ENCODE assay signal across 29 cellular contexts in genomic region chr17:55059724-55060123, GRCh38.
"Had no signal": no experiment of that assay in that cellular context is flagged by ENCODE, and none has a peak within 500 bp of the region (broad histone marks: within the 10 kb centered on the region; RNA-seq: fewer than 3 reads in every experiment).

No MANE protein-coding gene starts in this region.

- DNase-seq: naive thymus-derived CD4-positive, alpha-beta T cell; natural killer cell; occipital lobe; ovary; posterior cingulate gyrus; psoas muscle; right cardiac atrium; stimulated activated CD4-positive, alpha-beta T cell treated with anti-CD3 and anti-CD28 coated beads, Interleukin-15, amount 100 ng/mL, for 24 hours; stimulated activated CD4-positive, alpha-beta T cell treated with anti-CD3 and anti-CD28 coated beads, Interleukin-2, amount 100 ng/mL, for 24 hours; stimulated activated CD4-positive, alpha-beta T cell treated with anti-CD3 and anti-CD28 coated beads, Interleukin-2, amount 100 ng/mL, for 48 hours; stimulated activated CD4-positive, alpha-beta T cell treated with anti-CD3 and anti-CD28 coated beads, Interleukin-4, amount 100 ng/mL, for 24 hours; stimulated activated naive B cell treated with anti-CD40 and anti-IgM and Interleukin-4, amounts not matched to agents 10 μg/mL and 1 μg/mL and 100 μg/mL, for 72 hours; stimulated activated naive CD4-positive, alpha-beta T cell treated with Interleukin-2 at 50 U/mL for 16 hours; stomach; thyroid gland; trophoblast cell; upper lobe of left lung had no signal

- H3K4me1 ChIP-seq: neural progenitor cell, parathyroid adenoma, psoas muscle, tibial nerve, upper lobe of left lung, vagina had no signal

- H3K27me3 Mint-ChIP-seq: progenitor cell of endocrine pancreas; stimulated activated naive B cell treated with anti-CD40 and anti-IgM and Interleukin-4, amounts not matched to agents 10 μg/mL and 1 μg/mL and 100 μg/mL, for 72 hours; stimulated activated naive CD8-positive, alpha-beta T cell treated with anti-CD3 and anti-CD28 coated beads, Interleukin-15, Interleukin-2, amounts not matched to agents 100 ng/mL and 50 ng/mL, for 24 hours had no signal

- H3K9ac ChIP-seq: neural progenitor cell, parathyroid adenoma had no signal

- H3K4me3 Mint-ChIP-seq: naive thymus-derived CD4-positive, alpha-beta T cell; natural killer cell; nephron; neural progenitor cell; stimulated activated effector memory CD8-positive, alpha-beta T cell treated with anti-CD3 and anti-CD28 coated beads, Interleukin-12 subunit alpha, Interleukin-12 subunit beta, amount 100 ng/mL, for 72 hours; stimulated activated naive B cell treated with anti-CD40 and anti-IgM and Interleukin-4, amounts not matched to agents 10 μg/mL and 1 μg/mL and 100 μg/mL, for 72 hours; stimulated activated naive CD8-positive, alpha-beta T cell treated with anti-CD3 and anti-CD28 coated beads, Interleukin-15, Interleukin-2, amounts not matched to agents 100 ng/mL and 50 ng/mL, for 24 hours had no signal

- FAIRE-seq: urothelium cell line had no signal

- H3K27ac ChIP-seq: neural progenitor cell, ovary, parathyroid adenoma, psoas muscle, stomach, thoracic aorta, tibial nerve, upper lobe of left lung, vagina had no signal

- H3K36me3 ChIP-seq: neural progenitor cell, ovary, stomach, thoracic aorta, thyroid gland, tibial nerve, upper lobe of left lung, vagina had no signal

- H3K4me3 ChIP-seq: neural progenitor cell, ovary, psoas muscle, skin epidermis, stomach, thoracic aorta, thyroid gland, tibial nerve, upper lobe of left lung, vagina had no signal

- H2AFZ ChIP-seq: neural progenitor cell, parathyroid adenoma had no signal

- H3K4me1 Mint-ChIP-seq: natural killer cell; nephron; stimulated activated effector memory CD8-positive, alpha-beta T cell treated with anti-CD3 and anti-CD28 coated beads, Interleukin-12 subunit alpha, Interleukin-12 subunit beta, amount 100 ng/mL, for 72 hours; stimulated activated naive B cell treated with anti-CD40 and anti-IgM and Interleukin-4, amounts not matched to agents 10 μg/mL and 1 μg/mL and 100 μg/mL, for 72 hours had no signal

- H3K36me3 Mint-ChIP-seq: natural killer cell; neural progenitor cell; stimulated activated effector memory CD8-positive, alpha-beta T cell treated with anti-CD3 and anti-CD28 coated beads, Interleukin-12 subunit alpha, Interleukin-12 subunit beta, amount 100 ng/mL, for 72 hours had no signal

- H3K79me2 ChIP-seq: parathyroid adenoma had no signal

- H3K27me3 ChIP-seq: neural progenitor cell, ovary, stomach, thyroid gland, tibial nerve, upper lobe of left lung, vagina had no signal

- ATAC-seq: naive thymus-derived CD4-positive, alpha-beta T cell; natural killer cell; psoas muscle; right cardiac atrium; sciatic nerve; stimulated activated effector memory CD8-positive, alpha-beta T cell treated with anti-CD3 and anti-CD28 coated beads, Interleukin-12 subunit alpha, Interleukin-12 subunit beta, amount 100 ng/mL, for 72 hours; stimulated activated naive B cell treated with anti-CD40 and anti-IgM and Interleukin-4, amounts not matched to agents 10 μg/mL and 1 μg/mL and 100 μg/mL, for 72 hours had no signal

- H3K9me3 Mint-ChIP-seq: naive thymus-derived CD4-positive, alpha-beta T cell; natural killer cell; nephron; neural progenitor cell; stimulated activated effector memory CD8-positive, alpha-beta T cell treated with anti-CD3 and anti-CD28 coated beads, Interleukin-12 subunit alpha, Interleukin-12 subunit beta, amount 100 ng/mL, for 72 hours; stimulated activated naive B cell treated with anti-CD40 and anti-IgM and Interleukin-4, amounts not matched to agents 10 μg/mL and 1 μg/mL and 100 μg/mL, for 72 hours; stimulated activated naive CD8-positive, alpha-beta T cell treated with anti-CD3 and anti-CD28 coated beads, Interleukin-15, Interleukin-2, amounts not matched to agents 100 ng/mL and 50 ng/mL, for 24 hours had no signal

- H3K9me3 ChIP-seq: ovary, psoas muscle, stomach, thoracic aorta, thyroid gland, tibial nerve, upper lobe of left lung, vagina had no signal

- H3K4me2 ChIP-seq: neural progenitor cell had no signal
